Comparison of ENCODE assay signal across 21 cellular contexts in the genomic region with DNA sequence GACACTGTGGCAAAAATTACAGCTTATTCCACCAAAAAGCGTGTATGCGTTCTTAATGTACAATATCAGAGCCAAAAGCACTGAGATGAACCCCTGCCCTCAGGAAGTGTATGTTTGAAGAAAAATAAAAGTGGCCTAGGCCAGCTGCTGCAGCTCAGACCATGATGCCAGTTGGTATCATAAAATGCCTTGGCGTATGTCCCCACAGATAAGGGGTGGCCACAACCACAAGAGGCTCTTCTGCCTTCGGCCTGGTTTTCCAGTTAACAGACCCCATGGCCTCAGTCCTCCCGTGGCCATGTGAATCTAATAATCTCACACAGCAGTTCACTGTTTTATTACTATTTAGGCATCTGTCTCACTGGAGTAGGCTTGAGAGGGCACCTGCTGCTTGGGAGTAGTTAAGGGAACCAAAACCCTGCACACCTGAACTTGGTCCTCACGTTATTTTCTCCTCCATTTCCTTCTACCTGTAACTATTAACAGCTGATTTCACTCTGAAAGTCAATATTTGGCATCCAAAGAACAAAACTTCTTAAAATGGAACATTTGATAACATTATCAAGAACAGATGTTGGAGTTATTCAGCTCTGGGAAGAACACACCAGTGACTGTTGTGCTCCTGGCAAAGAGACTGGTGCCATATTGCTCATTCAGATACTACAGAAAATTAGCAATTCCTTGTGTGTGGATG. TPM values are rescaled to one million over a fixed set of nuclear protein-coding genes. Genes with fewer than 3 reads are reported as not detected.
DNase-seq lines count a peak whose midpoint lies in the region; ATAC-seq and TF ChIP-seq lines count a peak whose summit lies in the region.
"Had no signal": no experiment of that assay in that cellular context is flagged by ENCODE, and none has a peak within 500 bp of the region (broad histone marks: within the 10 kb centered on the region; RNA-seq: fewer than 3 reads in every experiment).

No MANE protein-coding gene starts in this region.

- peak in 2 of 3 donors; percentile 17 to 36 for TF ChIP-seq POLR2A in body of pancreas (IDR thresholded peaks at IDR 0.05)

- H3K27ac ChIP-seq in body of pancreas = peak overlapping the region; percentile 77 to 88 (median 82)
- H3K27ac ChIP-seq: HL-60 had no signal

- no peaks in the 10 kb centered on the region for H3K36me3 ChIP-seq in body of pancreas (replicated peaks in 1 of 2; ENCODE audit: insufficient read depth in 1 of 2, low read depth in 2 of 2)
- H3K36me3 ChIP-seq: MG63 had no signal

- H3K4me3 ChIP-seq in body of pancreas = no peak overlapping the region
- H3K4me3 ChIP-seq: MG63 had no signal

- H3K4me1 ChIP-seq in body of pancreas = peaks cover 55% of the 10 kb centered on the region

- DNase-seq in activated CD8-positive, alpha-beta memory T cell treated with anti-CD3 and anti-CD28 coated beads for 24 hours = peak; percentile 28
- DNase-seq in activated CD8-positive, alpha-beta memory T cell treated with anti-CD3 and anti-CD28 coated beads, Interleukin-2, amount 50 U/mL, for 48 hours = no peak
- DNase-seq in body of pancreas (peak; percentile 47 to 76 (median 58)), sciatic nerve (ENCODE audit: low spot score) (peak; percentile 26), NCI-H1417 treated with DMSO at 0.1 percent for 48 hours (lab: John Stamatoyannopoulos, UW) (no peak)
- DNase-seq: COR-L47, DMS153, GDM1, H7, Kasumi-1, MG63, NCI-H1048, NCI-H146, NCI-H2081, NCI-H2171 treated with DMSO at 0.1 percent for 48 hours, NCI-H446 treated with DMSO at 0.1 percent for 48 hours, RPMI8226 had no signal

- intact Hi-C loops in body of pancreas (cut with DNase I) (loop anchor here (10.0 kb wide), 1 partner anchor 110 kb away; no protein-coding TSS in a partner anchor), sciatic nerve (cut with DNase I) (no loop called here)

- TF ChIP-seq CTCF in body of pancreas (IDR thresholded peaks at IDR 0.05) = no peak

- H3K9me3 ChIP-seq in body of pancreas = no peaks in the 10 kb centered on the region
- H3K9me3 ChIP-seq: MG63 had no signal

- no peak for ATAC-seq in SK-N-SH treated with all-trans-retinoic acid at 6 μM for 48 hours
- peak; percentile 90 for ATAC-seq in body of pancreas
- no peak for ATAC-seq in sciatic nerve
- no peak for ATAC-seq in HG03108 (IDR thresholded peaks at IDR 0.05; ENCODE audit: unreplicated experiment)
- ATAC-seq in HG03095 (IDR thresholded peaks at IDR 0.05; ENCODE audit: unreplicated experiment) = no peak

- no peaks in the 10 kb centered on the region for H3K27me3 ChIP-seq in body of pancreas
- H3K27me3 ChIP-seq: MG63 had no signal

- WGBS in body of pancreas, 2 donors = 37 to 46% methylated on average over 6 of the region's 6 CpGs

TF ChIP-seq in SK-N-SH treated with all-trans-retinoic acid at 6 μM for 48 hours, 23 proteins besides CTCF, POLR2A, EP300 and RAD21:
- TF ChIP-seq ZFP3 (CRISPR knock-in tag; IDR thresholded peaks at IDR 0.05) = no peak
- TF ChIP-seq, protein P1, sequence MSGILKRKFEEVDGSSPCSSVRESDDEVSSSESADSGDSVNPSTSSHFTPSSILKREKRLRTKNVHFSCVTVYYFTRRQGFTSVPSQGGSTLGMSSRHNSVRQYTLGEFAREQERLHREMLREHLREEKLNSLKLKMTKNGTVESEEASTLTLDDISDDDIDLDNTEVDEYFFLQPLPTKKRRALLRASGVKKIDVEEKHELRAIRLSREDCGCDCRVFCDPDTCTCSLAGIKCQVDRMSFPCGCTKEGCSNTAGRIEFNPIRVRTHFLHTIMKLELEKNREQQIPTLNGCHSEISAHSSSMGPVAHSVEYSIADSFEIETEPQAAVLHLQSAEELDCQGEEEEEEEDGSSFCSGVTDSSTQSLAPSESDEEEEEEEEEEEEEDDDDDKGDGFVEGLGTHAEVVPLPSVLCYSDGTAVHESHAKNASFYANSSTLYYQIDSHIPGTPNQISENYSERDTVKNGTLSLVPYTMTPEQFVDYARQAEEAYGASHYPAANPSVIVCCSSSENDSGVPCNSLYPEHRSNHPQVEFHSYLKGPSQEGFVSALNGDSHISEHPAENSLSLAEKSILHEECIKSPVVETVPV (CRISPR knock-in tag; IDR thresholded peaks at IDR 0.05) = no peak
- TF ChIP-seq ZC3H10 (CRISPR knock-in tag; IDR thresholded peaks at IDR 0.05) = no peak
- TF ChIP-seq ISL1 (CRISPR knock-in tag; IDR thresholded peaks at IDR 0.05) = no peak
- TF ChIP-seq TCF4 (CRISPR knock-in tag; IDR thresholded peaks at IDR 0.05; ENCODE audit: borderline replicate concordance) = peak; percentile 81
- TF ChIP-seq, protein P2, sequence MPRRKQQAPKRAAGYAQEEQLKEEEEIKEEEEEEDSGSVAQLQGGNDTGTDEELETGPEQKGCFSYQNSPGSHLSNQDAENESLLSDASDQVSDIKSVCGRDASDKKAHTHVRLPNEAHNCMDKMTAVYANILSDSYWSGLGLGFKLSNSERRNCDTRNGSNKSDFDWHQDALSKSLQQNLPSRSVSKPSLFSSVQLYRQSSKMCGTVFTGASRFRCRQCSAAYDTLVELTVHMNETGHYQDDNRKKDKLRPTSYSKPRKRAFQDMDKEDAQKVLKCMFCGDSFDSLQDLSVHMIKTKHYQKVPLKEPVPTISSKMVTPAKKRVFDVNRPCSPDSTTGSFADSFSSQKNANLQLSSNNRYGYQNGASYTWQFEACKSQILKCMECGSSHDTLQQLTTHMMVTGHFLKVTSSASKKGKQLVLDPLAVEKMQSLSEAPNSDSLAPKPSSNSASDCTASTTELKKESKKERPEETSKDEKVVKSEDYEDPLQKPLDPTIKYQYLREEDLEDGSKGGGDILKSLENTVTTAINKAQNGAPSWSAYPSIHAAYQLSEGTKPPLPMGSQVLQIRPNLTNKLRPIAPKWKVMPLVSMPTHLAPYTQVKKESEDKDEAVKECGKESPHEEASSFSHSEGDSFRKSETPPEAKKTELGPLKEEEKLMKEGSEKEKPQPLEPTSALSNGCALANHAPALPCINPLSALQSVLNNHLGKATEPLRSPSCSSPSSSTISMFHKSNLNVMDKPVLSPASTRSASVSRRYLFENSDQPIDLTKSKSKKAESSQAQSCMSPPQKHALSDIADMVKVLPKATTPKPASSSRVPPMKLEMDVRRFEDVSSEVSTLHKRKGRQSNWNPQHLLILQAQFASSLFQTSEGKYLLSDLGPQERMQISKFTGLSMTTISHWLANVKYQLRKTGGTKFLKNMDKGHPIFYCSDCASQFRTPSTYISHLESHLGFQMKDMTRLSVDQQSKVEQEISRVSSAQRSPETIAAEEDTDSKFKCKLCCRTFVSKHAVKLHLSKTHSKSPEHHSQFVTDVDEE (CRISPR knock-in tag; IDR thresholded peaks at IDR 0.05) = peak; percentile 52; the same call in 1 of the 2 replicates

RNA-seq across cellular contexts. Expression of a gene that starts 34.8 kb away (rescaled TPM):
- total RNA-seq in body of pancreas = 10 to 100 TPM; 63.3 to 77.1 TPM
- 22.2 TPM for total RNA-seq in sciatic nerve

Comparison
In these comparisons a context has a peak if more than half of its experiments do, and no peak if none do; other contexts are left out.
1. DNase-seq: peak in activated CD8-positive, alpha-beta memory T cell treated with anti-CD3 and anti-CD28 coated beads for 24 hours (single experiment), body of pancreas (4 of 4) and sciatic nerve (single experiment); none in activated CD8-positive, alpha-beta memory T cell treated with anti-CD3 and anti-CD28 coated beads, Interleukin-2, amount 50 U/mL, for 48 hours (single experiment) and NCI-H1417 treated with DMSO at 0.1 percent for 48 hours (single experiment).